8 cellular contexts compared by ENCODE assay signal in genomic region chr9:100322954-100323536, GRCh38. TPM values are rescaled to one million over a fixed set of nuclear protein-coding genes. Genes with fewer than 3 reads are reported as not detected.
DNase-seq lines count a peak whose midpoint lies in the region; ATAC-seq and TF ChIP-seq lines count a peak whose summit lies in the region.

No MANE protein-coding gene starts in this region.

- no peak overlapping the region for H3K4me2 ChIP-seq in OCI-LY7 (ENCODE audit: low read length)

- POLR2A ChIA-PET in OCI-LY7 (lab: Charles Lee) = interaction anchor here (3.1 to 3.7 kb wide), 2 partner anchors 15 to 19 kb away, joined by 15 to 18 read pairs; no protein-coding TSS in a partner anchor

- 42 to 47% methylated on average over 3 of the region's 3 CpGs for WGBS in aorta, 2 donors

- H3K4me1 ChIP-seq in OCI-LY7 (ENCODE audit: insufficient read depth, low read length, poor library complexity, severe bottlenecking) (no peaks in the 10 kb centered on the region), aorta (ENCODE audit: control insufficient read depth in 1 of 2, insufficient read depth in 2 of 2, low read length in 2 of 2) (no peaks in the 10 kb centered on the region)

- H3K36me3 ChIP-seq in OCI-LY7 (ENCODE audit: insufficient read depth, low read length) (peaks cover 94% of the 10 kb centered on the region), aorta (ENCODE audit: control insufficient read depth in 1 of 2, insufficient read depth in 2 of 2, low read length in 1 of 2) (peaks cover 0 to 3% of the 10 kb centered on the region in 2 donors)

- H3K27me3 ChIP-seq in aorta (ENCODE audit: control insufficient read depth in 1 of 2, insufficient read depth in 2 of 2, low read length in 1 of 2) = no peaks in the 10 kb centered on the region

- H3K27ac ChIP-seq in OCI-LY7 (ENCODE audit: low read depth, low read length, poor library complexity, severe bottlenecking) = no peak overlapping the region
- H3K27ac ChIP-seq in aorta (ENCODE audit: low read depth in 1 of 2, low read length in 2 of 2) = no peak overlapping the region

- H2AFZ ChIP-seq in OCI-LY7 (ENCODE audit: low read length) = no peak overlapping the region

- peak; percentile 38 for DNase-seq in NCI-H82 (lab: John Stamatoyannopoulos, UW)
- DNase-seq in NCI-H82 treated with DMSO at 0.1 percent for 48 hours (lab: John Stamatoyannopoulos, UW; ENCODE audit: unreplicated experiment) = no peak
- peak; percentile 55 for DNase-seq in OCI-LY7 (ENCODE audit: low spot score)
- peak; percentile 19 for DNase-seq in cerebellum (ENCODE audit: low spot score)
- peak; percentile 53 to 70 for DNase-seq in lung microvascular endothelial cell (ENCODE audit: low read depth in 2 of 2)
- DNase-seq in aorta = no peak

- BruUV-seq in OCI-LY7 (replicated peaks; lab: Mats Ljungman, UMichigan) = no TSS peak

- no peaks in the 10 kb centered on the region for H3K9me2 ChIP-seq in OCI-LY7 (ENCODE audit: insufficient read depth, low read length)

- H3K4me3 ChIP-seq in OCI-LY7 (ENCODE audit: low read depth, low read length, poor library complexity, severe bottlenecking) (no peak overlapping the region), aorta (ENCODE audit: low read length in 2 of 2) (no peak overlapping the region)

- peaks cover 8% of the 10 kb centered on the region; the same call in 1 of the 2 replicates for H4K20me1 ChIP-seq in OCI-LY7 (ENCODE audit: insufficient read depth, low read length)

- TF ChIP-seq CTCF in OCI-LY7 (conservative IDR thresholded peaks at IDR 0.05; ENCODE audit: low read length) = peak; percentile 89

- H3K9me3 ChIP-seq in OCI-LY7 (ENCODE audit: low read length) (no peaks in the 10 kb centered on the region), aorta (ENCODE audit: control insufficient read depth, low read length) (no peaks in the 10 kb centered on the region)

- intact Hi-C loops in OCI-LY7 (cut with micrococcal nuclease; ENCODE audit: unreplicated experiment) = loop anchor here (5.0 to 10.0 kb wide), 2 partner anchors 506 to 1138 kb away; no protein-coding TSS in a partner anchor
- intact Hi-C loops in aorta (cut with DNase I) = loop anchor here in 1 of 2 donors (10.0 kb wide), 2 partner anchors 272 to 298 kb away; no protein-coding TSS in a partner anchor

- peaks cover 18% of the 10 kb centered on the region; the same call in 1 of the 2 replicates for H3K79me2 ChIP-seq in OCI-LY7 (ENCODE audit: insufficient read depth, low read depth, low read length)

- CTCF ChIA-PET in OCI-LY7 (lab: Charles Lee; ENCODE audit: unreplicated experiment) = no interaction called here

- peak; percentile 31 for ATAC-seq in HG02798 (IDR thresholded peaks at IDR 0.05; ENCODE audit: poor library complexity, unreplicated experiment)
- no peak for ATAC-seq in aorta (ENCODE audit: low FRiP score)
- no peak for ATAC-seq in HG03520 (IDR thresholded peaks at IDR 0.05; ENCODE audit: unreplicated experiment)

RNA-seq across cellular contexts. Expression of gene TEX10, which starts 29.7 kb away (rescaled TPM):
- total RNA-seq in OCI-LY7 (2014; rRNA removed; shearing (Covaris generic)) = 39.2 and 43.9 TPM in 2 replicates
- total RNA-seq in OCI-LY7 (2022) (38.4 and 44.9 TPM in 2 replicates), cerebellum (35.7 TPM), lung microvascular endothelial cell (18.5 TPM in 2 replicates), aorta (10 to 100 TPM; 10.6 to 12.9 TPM)
- 1 to 10 TPM; 3.4 to 6.9 TPM for polyA plus RNA-seq in aorta

Comparison
In these comparisons a context has a peak if more than half of its experiments do, and no peak if none do; other contexts are left out.
1. DNase-seq: peak in NCI-H82 (single experiment), OCI-LY7 (single experiment), cerebellum (single experiment) and lung microvascular endothelial cell (2 of 2); none in NCI-H82 treated with DMSO at 0.1 percent for 48 hours (single experiment) and aorta (0 of 2).